In genomic region chr11:8317164-8317563, GRCh38 we compare ENCODE assay signal across 17 cellular contexts. TPM values are rescaled to one million over a fixed set of nuclear protein-coding genes. Genes with fewer than 3 reads are reported as not detected.
DNase-seq lines count a peak whose midpoint lies in the region; ATAC-seq and TF ChIP-seq lines count a peak whose summit lies in the region.
"Had no signal": no experiment of that assay in that cellular context is flagged by ENCODE, and none has a peak within 500 bp of the region (broad histone marks: within the 10 kb centered on the region; RNA-seq: fewer than 3 reads in every experiment).

No MANE protein-coding gene starts in this region.

- TF ChIP-seq POLR2A in IMR-90 (IDR thresholded peaks at IDR 0.05; ENCODE audit: low read depth, low read length): no peak

- H2AK5ac ChIP-seq in IMR-90 (ENCODE audit: low read depth, low read length): no peak overlapping the region

- H4K5ac ChIP-seq in IMR-90 (ENCODE audit: low read depth, low read length): no peak overlapping the region

- TF ChIP-seq CTCF in IMR-90 (conservative IDR thresholded peaks at IDR 0.05; ENCODE audit: low read depth, low read length) (no peak), right atrium auricular region (IDR thresholded peaks at IDR 0.05) (no peak)

- H2BK20ac ChIP-seq in IMR-90 (ENCODE audit: low read depth, low read length): no peak overlapping the region

- no peak overlapping the region for H4K91ac ChIP-seq in IMR-90 (ENCODE audit: insufficient read depth, low read depth, low read length)

- no peak overlapping the region for H2AFZ ChIP-seq in IMR-90 (replicated peaks; ENCODE audit: low read length, poor library complexity)

- H3K36me3 ChIP-seq in IMR-90 (ENCODE audit: control insufficient read depth, insufficient read depth, low read length) (no peaks in the 10 kb centered on the region), muscle layer of duodenum (ENCODE audit: control insufficient read depth in 1 of 2, insufficient read depth in 2 of 2, low read length in 2 of 2) (no peaks in the 10 kb centered on the region), right atrium auricular region (no peaks in the 10 kb centered on the region)
- H3K36me3 ChIP-seq: BLaER1 treated with 17β-estradiol and CSF1 and Interleukin-3, amounts not matched to agents 10 nM and 100 nM; HAP-1; Peyer's patch had no signal

- H3K56ac ChIP-seq in IMR-90 (ENCODE audit: extremely low read depth, insufficient read depth, low read length): no peak overlapping the region

- ATAC-seq in IMR-90 (ENCODE audit: low read depth): no peak
- ATAC-seq in GM19324 (IDR thresholded peaks at IDR 0.05; ENCODE audit: low FRiP score, unreplicated experiment): no peak

- H2AK9ac ChIP-seq in IMR-90 (replicated peaks; ENCODE audit: low read depth, low read length, poor library complexity): no peak overlapping the region

- H2BK120ac ChIP-seq in IMR-90 (ENCODE audit: low read depth, low read length): no peak overlapping the region

- peaks cover 40% of the 10 kb centered on the region for H3K27me3 ChIP-seq in IMR-90 (ENCODE audit: control insufficient read depth, insufficient read depth, low read length)
- H3K27me3 ChIP-seq in muscle layer of duodenum (ENCODE audit: low read depth, low read length): no peaks in the 10 kb centered on the region
- H3K27me3 ChIP-seq in right atrium auricular region: no peaks in the 10 kb centered on the region
- H3K27me3 ChIP-seq: BLaER1 treated with 17β-estradiol and CSF1 and Interleukin-3, amounts not matched to agents 10 nM and 100 nM; Peyer's patch had no signal

- no peak overlapping the region for H3K4me2 ChIP-seq in IMR-90 (ENCODE audit: low read depth, low read length)
- H3K4me2 ChIP-seq: BLaER1 treated with 17β-estradiol and CSF1 and Interleukin-3, amounts not matched to agents 10 nM and 100 nM; KMS-11 had no signal

- peak; percentile 52 for DNase-seq in DMS 273 (lab: John Stamatoyannopoulos, UW; ENCODE audit: unreplicated experiment)
- DNase-seq in DMS 273 treated with DMSO at 0.1 percent for 48 hours (lab: John Stamatoyannopoulos, UW): no peak
- DNase-seq in IMR-90: peak; percentile 5
- peak; percentile 45 for DNase-seq in amniotic epithelial cell (ENCODE audit: low read depth)
- DNase-seq in putamen (ENCODE audit: low spot score): no peak
- DNase-seq in right atrium auricular region (ENCODE audit: low spot score): no peak
- DNase-seq: COR-L47, NCI-H1930, NCI-H2171, SW 1271 had no signal

- no peak overlapping the region for H3K27ac ChIP-seq in IMR-90 (ENCODE audit: insufficient read depth, low read length)
- H3K27ac ChIP-seq in muscle layer of duodenum (ENCODE audit: low read length): peak overlapping the region; percentile 23
- no peak overlapping the region for H3K27ac ChIP-seq in right atrium auricular region
- H3K27ac ChIP-seq: 22Rv1; BLaER1 treated with 17β-estradiol and CSF1 and Interleukin-3, amounts not matched to agents 10 nM and 100 nM; KMS-11; Peyer's patch had no signal

- BruUV-seq in IMR-90 (replicated peaks; lab: Mats Ljungman, UMichigan): no TSS peak

- no peak overlapping the region for H3K23ac ChIP-seq in IMR-90 (ENCODE audit: low read depth, low read length)

- intact Hi-C loops in IMR-90 (cut with micrococcal nuclease): no loop called here

- TF ChIP-seq RAD21 in IMR-90 (IDR thresholded peaks at IDR 0.05; ENCODE audit: low read length): no peak

- POLR2A ChIA-PET in IMR-90 (lab: Charles Lee; ENCODE audit: unreplicated experiment): no interaction called here

- H3K14ac ChIP-seq in IMR-90 (replicated peaks; ENCODE audit: low read depth, low read length): no peak overlapping the region

- no peak overlapping the region for H4K8ac ChIP-seq in IMR-90 (ENCODE audit: low read depth in 2 of 2, low read length in 2 of 2)

- H3K4me1 ChIP-seq in IMR-90 (ENCODE audit: control insufficient read depth, insufficient read depth, low read length): no peaks in the 10 kb centered on the region
- no peaks in the 10 kb centered on the region for H3K4me1 ChIP-seq in muscle layer of duodenum (ENCODE audit: control insufficient read depth in 1 of 2, insufficient read depth in 2 of 2, low read length in 2 of 2)
- no peaks in the 10 kb centered on the region for H3K4me1 ChIP-seq in right atrium auricular region
- H3K4me1 ChIP-seq: HAP-1, Peyer's patch had no signal

- H3K4ac ChIP-seq in IMR-90 (ENCODE audit: low read depth, low read length): no peak overlapping the region

- CTCF ChIA-PET in IMR-90 (lab: Yijun Ruan, JAX): no interaction called here

- dilution Hi-C loops in IMR-90 (cut with HindIII; ENCODE audit: low sequenced_read_pairs, unreplicated experiment): no loop called here

- H3K4me3 ChIP-seq in IMR-90 (ENCODE audit: insufficient read depth, low read depth, low read length) (no peak overlapping the region), muscle layer of duodenum (ENCODE audit: low read depth in 1 of 2, low read length in 2 of 2) (no peak overlapping the region), right atrium auricular region (no peak overlapping the region)
- H3K4me3 ChIP-seq: BLaER1 treated with 17β-estradiol and CSF1 and Interleukin-3, amounts not matched to agents 10 nM and 100 nM; HAP-1; Peyer's patch had no signal

- WGBS in IMR-90 (ENCODE audit: extremely low coverage in 2 of 2, insufficient read length in 1 of 2), 2 experiments: 29% methylated on average over 2 of the region's 2 CpGs; no CpG with 5 or more reads in 1 of the 2 experiments

- no peaks in the 10 kb centered on the region for H3K79me1 ChIP-seq in IMR-90 (ENCODE audit: low read depth in 1 of 2, low read length in 2 of 2)

- no peaks in the 10 kb centered on the region for H3K9me1 ChIP-seq in IMR-90 (ENCODE audit: insufficient read depth, low read length)

- no peak overlapping the region for H2BK15ac ChIP-seq in IMR-90 (ENCODE audit: low read depth, low read length)

- H3K9me3 ChIP-seq in IMR-90 (ENCODE audit: control insufficient read depth, insufficient read depth, low read length) (no peaks in the 10 kb centered on the region), muscle layer of duodenum (ENCODE audit: control insufficient read depth in 1 of 2, low read length in 2 of 2) (no peaks in the 10 kb centered on the region), right atrium auricular region (no peaks in the 10 kb centered on the region)
- H3K9me3 ChIP-seq: BLaER1 treated with 17β-estradiol and CSF1 and Interleukin-3, amounts not matched to agents 10 nM and 100 nM; HAP-1; Peyer's patch had no signal

- H3K9ac ChIP-seq in IMR-90 (ENCODE audit: low read depth, low read length): no peak overlapping the region
- H3K9ac ChIP-seq: BLaER1 treated with 17β-estradiol and CSF1 and Interleukin-3, amounts not matched to agents 10 nM and 100 nM; KMS-11 had no signal

- no peaks in the 10 kb centered on the region for H4K20me1 ChIP-seq in IMR-90 (ENCODE audit: insufficient read depth, low read length)
- H4K20me1 ChIP-seq: BLaER1 treated with 17β-estradiol and CSF1 and Interleukin-3, amounts not matched to agents 10 nM and 100 nM had no signal

- in situ Hi-C loops in IMR-90 (cut with MboI; ENCODE audit: low sequenced_read_pairs): no loop called here

- H2BK5ac ChIP-seq in IMR-90 (ENCODE audit: low read depth, low read length, poor library complexity, severe bottlenecking): no peak overlapping the region

- H3K18ac ChIP-seq in IMR-90 (ENCODE audit: low read depth, low read length): no peak overlapping the region

TF ChIP-seq in IMR-90, 13 proteins besides CTCF, POLR2A, EP300 and RAD21:
- TF ChIP-seq CHD1 (IDR thresholded peaks at IDR 0.05; ENCODE audit: low read depth, low read length) (no peak), FOS (IDR thresholded peaks at IDR 0.05; ENCODE audit: low read depth, low read length) (no peak), NFE2L2 (IDR thresholded peaks at IDR 0.05; ENCODE audit: low read depth, low read length) (no peak), CEBPB (IDR thresholded peaks at IDR 0.05; ENCODE audit: low read depth, low read length) (no peak), MXI1 (IDR thresholded peaks at IDR 0.05; ENCODE audit: borderline replicate concordance, low read depth, low read length) (no peak), RFX5 (IDR thresholded peaks at IDR 0.05; ENCODE audit: low read depth, low read length) (no peak)
- TF ChIP-seq, protein P1, sequence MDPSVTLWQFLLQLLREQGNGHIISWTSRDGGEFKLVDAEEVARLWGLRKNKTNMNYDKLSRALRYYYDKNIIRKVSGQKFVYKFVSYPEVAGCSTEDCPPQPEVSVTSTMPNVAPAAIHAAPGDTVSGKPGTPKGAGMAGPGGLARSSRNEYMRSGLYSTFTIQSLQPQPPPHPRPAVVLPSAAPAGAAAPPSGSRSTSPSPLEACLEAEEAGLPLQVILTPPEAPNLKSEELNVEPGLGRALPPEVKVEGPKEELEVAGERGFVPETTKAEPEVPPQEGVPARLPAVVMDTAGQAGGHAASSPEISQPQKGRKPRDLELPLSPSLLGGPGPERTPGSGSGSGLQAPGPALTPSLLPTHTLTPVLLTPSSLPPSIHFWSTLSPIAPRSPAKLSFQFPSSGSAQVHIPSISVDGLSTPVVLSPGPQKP (IDR thresholded peaks at IDR 0.05; ENCODE audit: borderline replicate concordance, low read depth, low read length): no peak

RNA-seq across cellular contexts. Expression of gene LMO1, which starts 53.5 kb away (rescaled TPM):
- total RNA-seq in IMR-90 (2012; rRNA removed) (not detected in 2 replicates), right atrium auricular region (not detected)
- polyA plus RNA-seq in IMR-90 (2012; rRNA removed): not detected in 2 replicates
- not detected in 2 replicates for polyA plus RNA-seq in IMR-90 (2012; cell fraction: cytosol; rRNA removed)
- polyA plus RNA-seq in IMR-90 (2012; cell fraction: nucleus; rRNA removed; ENCODE audit: low replicate concordance): not detected in 2 replicates
- total RNA-seq: Peyer's patch had no signal

Comparison
In these comparisons a context has a peak if more than half of its experiments do, and no peak if none do; other contexts are left out.
1. DNase-seq: peak in DMS 273 (single experiment), IMR-90 (single experiment) and amniotic epithelial cell (single experiment); none in DMS 273 treated with DMSO at 0.1 percent for 48 hours (single experiment), putamen (single experiment) and right atrium auricular region (single experiment).